9 cellular contexts compared by ENCODE assay signal in the genomic region with DNA sequence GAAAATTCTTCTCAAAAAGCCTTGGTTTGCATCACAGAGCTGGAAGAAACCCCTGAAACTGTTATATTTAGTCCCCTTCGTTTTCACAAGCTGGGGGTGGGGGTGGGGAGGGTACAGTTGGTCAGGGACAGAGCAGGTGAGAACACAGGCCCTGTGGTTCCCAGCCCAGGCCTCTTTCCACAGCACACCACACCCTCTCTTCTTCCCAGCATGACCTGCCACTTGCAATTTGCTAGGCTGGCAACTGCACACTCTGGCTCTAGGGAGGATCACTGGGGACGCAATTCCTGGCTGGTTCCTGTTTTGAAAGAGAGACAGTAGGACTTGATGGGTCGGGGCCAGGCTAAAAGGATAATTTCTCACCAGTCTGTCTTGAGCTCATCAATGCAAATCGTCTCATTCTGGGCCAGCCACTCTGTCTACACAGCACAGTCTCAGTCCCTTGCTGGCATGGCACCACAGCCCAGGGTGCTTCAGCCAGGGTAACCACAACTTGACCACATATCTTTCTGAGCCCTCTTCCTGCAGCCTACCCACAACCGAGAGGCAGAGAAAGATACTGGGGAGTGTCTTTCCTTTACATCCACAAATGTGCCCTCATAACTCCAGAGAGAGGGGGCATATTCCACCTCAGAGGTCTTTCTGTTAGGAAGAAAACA. TPM values are rescaled to one million over a fixed set of nuclear protein-coding genes. Genes with fewer than 3 reads are reported as not detected.
DNase-seq lines count a peak whose midpoint lies in the region; ATAC-seq, FAIRE-seq and TF ChIP-seq lines count a peak whose summit lies in the region.
"Had no signal": no experiment of that assay in that cellular context is flagged by ENCODE, and none has a peak within 500 bp of the region (broad histone marks: within the 10 kb centered on the region; RNA-seq: fewer than 3 reads in every experiment).

No MANE protein-coding gene starts in this region.

- no peak overlapping the region for H3K4me3 Mint-ChIP-seq in activated naive CD4-positive, alpha-beta T cell treated with anti-CD3 and anti-CD28 coated beads for 36 hours
- H3K4me3 Mint-ChIP-seq in progenitor cell of endocrine pancreas (ENCODE audit: low read depth), result no peak overlapping the region
- H3K4me3 Mint-ChIP-seq: activated naive CD8-positive, alpha-beta T cell had no signal

- peaks cover 0 to 8% of the 10 kb centered on the region in 2 donors for H3K36me3 Mint-ChIP-seq in activated naive CD4-positive, alpha-beta T cell treated with anti-CD3 and anti-CD28 coated beads, Interleukin-2, amount 50 U/mL, for 72 hours
- H3K36me3 Mint-ChIP-seq in activated naive CD4-positive, alpha-beta T cell treated with anti-CD3 and anti-CD28 coated beads for 36 hours (ENCODE audit: low read depth), result peaks cover 19% of the 10 kb centered on the region
- peaks cover 21% of the 10 kb centered on the region for H3K36me3 Mint-ChIP-seq in progenitor cell of endocrine pancreas (ENCODE audit: insufficient read depth)

- no peak for TF ChIP-seq CTCF in progenitor cell of endocrine pancreas (IDR thresholded peaks at IDR 0.05; ENCODE audit: unreplicated experiment)

- intact Hi-C loops in activated naive CD4-positive, alpha-beta T cell treated with anti-CD3 and anti-CD28 coated beads for 36 hours (cut with micrococcal nuclease), result no loop called here

- peaks cover 12% of the 10 kb centered on the region for H3K4me1 Mint-ChIP-seq in activated naive CD4-positive, alpha-beta T cell treated with anti-CD3 and anti-CD28 coated beads for 36 hours (ENCODE audit: low read depth)
- no peaks in the 10 kb centered on the region for H3K4me1 Mint-ChIP-seq in progenitor cell of endocrine pancreas (ENCODE audit: low read depth)

- H3K9me3 Mint-ChIP-seq in activated naive CD4-positive, alpha-beta T cell treated with anti-CD3 and anti-CD28 coated beads, Interleukin-2, amount 50 U/mL, for 72 hours, result no peaks in the 10 kb centered on the region
- no peaks in the 10 kb centered on the region for H3K9me3 Mint-ChIP-seq in activated naive CD4-positive, alpha-beta T cell treated with anti-CD3 and anti-CD28 coated beads for 36 hours
- no peaks in the 10 kb centered on the region for H3K9me3 Mint-ChIP-seq in progenitor cell of endocrine pancreas (ENCODE audit: low read depth)

- no peak for DNase-seq in activated naive CD4-positive, alpha-beta T cell treated with anti-CD3 and anti-CD28 coated beads, Interleukin-2, amount 50 U/mL, for 72 hours (ENCODE audit: low spot score in 2 of 2)
- DNase-seq in activated naive CD4-positive, alpha-beta T cell treated with anti-CD3 and anti-CD28 coated beads for 36 hours, result no peak
- DNase-seq in UCSD-AML1 (lab: John Stamatoyannopoulos, UW; ENCODE audit: unreplicated experiment), result peak; percentile 66
- no peak for DNase-seq in progenitor cell of endocrine pancreas (ENCODE audit: low spot score, unreplicated experiment)
- no peak for DNase-seq in frontal cortex (ENCODE audit: low spot score in 2 of 2)

- H3K27ac Mint-ChIP-seq in activated naive CD4-positive, alpha-beta T cell treated with anti-CD3 and anti-CD28 coated beads, Interleukin-2, amount 50 U/mL, for 72 hours, result peak overlapping the region in 1 of 2 donors; percentile 23
- H3K27ac Mint-ChIP-seq in activated naive CD4-positive, alpha-beta T cell treated with anti-CD3 and anti-CD28 coated beads for 36 hours, result no peak overlapping the region
- H3K27ac Mint-ChIP-seq in progenitor cell of endocrine pancreas, result no peak overlapping the region

- CTCF ChIA-PET in activated naive CD4-positive, alpha-beta T cell treated with anti-CD3 and anti-CD28 coated beads for 36 hours (lab: Charles Lee), result interaction anchor here (0.5 to 1.2 kb wide), 4 partner anchors 9 to 440 kb away, joined by 3 to 4 read pairs (median 3); no protein-coding TSS in a partner anchor

- no peak for FAIRE-seq in frontal cortex (lab: Jason Lieb, UNC)

- no peaks in the 10 kb centered on the region for H3K27me3 Mint-ChIP-seq in activated naive CD4-positive, alpha-beta T cell treated with anti-CD3 and anti-CD28 coated beads for 36 hours (ENCODE audit: low read depth)
- no peaks in the 10 kb centered on the region for H3K27me3 Mint-ChIP-seq in progenitor cell of endocrine pancreas
- H3K27me3 Mint-ChIP-seq: activated naive CD8-positive, alpha-beta T cell had no signal

- ATAC-seq in activated naive CD4-positive, alpha-beta T cell treated with anti-CD3 and anti-CD28 coated beads, Interleukin-2, amount 50 U/mL, for 72 hours, result peak; percentile 32 to 89
- ATAC-seq in HG02759 (IDR thresholded peaks at IDR 0.05; ENCODE audit: unreplicated experiment) (peak; percentile 88), HG03571 (IDR thresholded peaks at IDR 0.05; ENCODE audit: unreplicated experiment) (no peak), HG02970 (IDR thresholded peaks at IDR 0.05; ENCODE audit: low FRiP score, unreplicated experiment) (no peak)

RNA-seq across cellular contexts. Expression of gene EMILIN3, which starts 41.6 kb away (rescaled TPM):
- under 1 TPM in 1 of 2 donors, not detected in 1; 0.27 TPM for total RNA-seq in activated naive CD4-positive, alpha-beta T cell treated with anti-CD3 and anti-CD28 coated beads, Interleukin-2, amount 50 U/mL, for 72 hours
- total RNA-seq in activated naive CD4-positive, alpha-beta T cell treated with anti-CD3 and anti-CD28 coated beads for 36 hours, result not detected
- 0.96 and 1.3 TPM in 2 replicates for total RNA-seq in progenitor cell of endocrine pancreas
- 1.6 TPM for total RNA-seq in frontal cortex

Comparison
In these comparisons a context has a peak if more than half of its experiments do, and no peak if none do; other contexts are left out.
1. ATAC-seq: peak in activated naive CD4-positive, alpha-beta T cell treated with anti-CD3 and anti-CD28 coated beads, Interleukin-2, amount 50 U/mL, for 72 hours (2 of 2) and HG02759 (single experiment); none in HG03571 (single experiment) and HG02970 (single experiment).